Comparison of ENCODE assay signal across 1 cellular context in the genomic region with DNA sequence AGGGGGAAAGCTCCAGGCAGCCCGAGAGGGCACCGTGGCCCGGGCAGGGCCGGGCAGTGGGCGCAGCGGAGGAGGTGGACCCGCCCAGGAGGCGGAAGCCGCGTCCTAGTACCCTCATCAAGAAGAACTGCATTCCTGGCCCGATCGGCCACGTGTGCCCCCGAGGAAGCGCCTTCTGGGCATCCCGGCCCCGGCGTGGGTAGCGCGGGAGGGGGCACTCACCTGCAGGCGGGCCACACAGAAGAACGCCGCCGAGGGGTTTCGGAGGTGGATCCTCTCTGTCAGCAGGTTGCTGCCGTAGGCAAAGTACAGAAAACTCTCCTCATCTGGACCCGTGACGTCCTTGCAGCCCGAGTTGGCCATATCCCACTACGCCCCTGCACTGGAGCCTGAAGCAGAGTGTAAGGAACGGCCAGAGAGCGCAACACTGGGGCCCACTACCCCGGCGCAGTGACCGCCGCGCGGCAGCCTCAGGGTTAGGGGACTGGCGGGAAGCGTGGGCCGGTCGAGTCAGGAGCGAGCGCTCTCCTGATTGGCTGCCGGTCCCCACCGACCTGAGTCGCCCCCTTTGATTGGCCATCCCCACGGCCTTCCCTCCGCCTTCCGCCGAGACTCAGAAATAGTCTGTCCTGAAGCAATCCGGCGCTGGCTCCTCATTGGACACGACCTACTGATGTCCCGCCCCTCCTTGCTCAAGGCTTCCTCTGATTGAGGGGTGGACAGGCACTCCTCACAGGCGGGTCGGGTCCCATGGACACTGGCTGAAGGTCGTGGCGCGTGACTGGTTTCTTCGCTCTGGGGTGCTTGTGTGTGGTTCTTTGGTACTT.
A peak's percentile ranks its signal among the peaks of the same experiment; 100 is the strongest.
TF ChIP-seq lines count a peak whose summit lies in the region.

A gene with protein sequence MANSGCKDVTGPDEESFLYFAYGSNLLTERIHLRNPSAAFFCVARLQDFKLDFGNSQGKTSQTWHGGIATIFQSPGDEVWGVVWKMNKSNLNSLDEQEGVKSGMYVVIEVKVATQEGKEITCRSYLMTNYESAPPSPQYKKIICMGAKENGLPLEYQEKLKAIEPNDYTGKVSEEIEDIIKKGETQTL (minus strand): TSS at position 483 of the 827 bp plus-strand sequence. CDS start 120 bp downstream, at position 363.

TF ChIP-seq in K562, 482 proteins besides CTCF, POLR2A, EP300 and RAD21 (continued from another document and continues in another):
- TF ChIP-seq, protein P1, sequence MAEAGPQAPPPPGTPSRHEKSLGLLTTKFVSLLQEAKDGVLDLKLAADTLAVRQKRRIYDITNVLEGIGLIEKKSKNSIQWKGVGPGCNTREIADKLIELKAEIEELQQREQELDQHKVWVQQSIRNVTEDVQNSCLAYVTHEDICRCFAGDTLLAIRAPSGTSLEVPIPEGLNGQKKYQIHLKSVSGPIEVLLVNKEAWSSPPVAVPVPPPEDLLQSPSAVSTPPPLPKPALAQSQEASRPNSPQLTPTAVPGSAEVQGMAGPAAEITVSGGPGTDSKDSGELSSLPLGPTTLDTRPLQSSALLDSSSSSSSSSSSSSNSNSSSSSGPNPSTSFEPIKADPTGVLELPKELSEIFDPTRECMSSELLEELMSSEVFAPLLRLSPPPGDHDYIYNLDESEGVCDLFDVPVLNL (CRISPR knock-in tag; IDR thresholded peaks at IDR 0.05; ENCODE audit: low read depth) = no peak; the same call in 1 of the 2 replicates
- no peak for TF ChIP-seq RFX5 (IDR thresholded peaks at IDR 0.05; ENCODE audit: low read depth, low read length)
- TF ChIP-seq POU5F1 (IDR thresholded peaks at IDR 0.05; ENCODE audit: borderline replicate concordance, low read depth, low read length, partially characterized antibody) = no peak
- peak; percentile 43; the same call in 1 of the 2 replicates for TF ChIP-seq ZBTB1 (CRISPR knock-in tag; IDR thresholded peaks at IDR 0.05; ENCODE audit: borderline replicate concordance, low read depth)
- TF ChIP-seq, protein P2, sequence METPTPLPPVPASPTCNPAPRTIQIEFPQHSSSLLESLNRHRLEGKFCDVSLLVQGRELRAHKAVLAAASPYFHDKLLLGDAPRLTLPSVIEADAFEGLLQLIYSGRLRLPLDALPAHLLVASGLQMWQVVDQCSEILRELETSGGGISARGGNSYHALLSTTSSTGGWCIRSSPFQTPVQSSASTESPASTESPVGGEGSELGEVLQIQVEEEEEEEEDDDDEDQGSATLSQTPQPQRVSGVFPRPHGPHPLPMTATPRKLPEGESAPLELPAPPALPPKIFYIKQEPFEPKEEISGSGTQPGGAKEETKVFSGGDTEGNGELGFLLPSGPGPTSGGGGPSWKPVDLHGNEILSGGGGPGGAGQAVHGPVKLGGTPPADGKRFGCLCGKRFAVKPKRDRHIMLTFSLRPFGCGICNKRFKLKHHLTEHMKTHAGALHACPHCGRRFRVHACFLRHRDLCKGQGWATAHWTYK (CRISPR knock-in tag; IDR thresholded peaks at IDR 0.05) = no peak
- TF ChIP-seq RNF2 (IDR thresholded peaks at IDR 0.05) = peak; percentile 46; the same call in 1 of the 2 replicates
- no peak for TF ChIP-seq MCM5 (IDR thresholded peaks at IDR 0.05; ENCODE audit: low read depth)
- TF ChIP-seq PTBP1 (IDR thresholded peaks at IDR 0.05; ENCODE audit: low read depth, low read length) = no peak
- TF ChIP-seq NFIX (CRISPR knock-in tag; IDR thresholded peaks at IDR 0.05; ENCODE audit: low read depth) = no peak
- TF ChIP-seq, protein P3, sequence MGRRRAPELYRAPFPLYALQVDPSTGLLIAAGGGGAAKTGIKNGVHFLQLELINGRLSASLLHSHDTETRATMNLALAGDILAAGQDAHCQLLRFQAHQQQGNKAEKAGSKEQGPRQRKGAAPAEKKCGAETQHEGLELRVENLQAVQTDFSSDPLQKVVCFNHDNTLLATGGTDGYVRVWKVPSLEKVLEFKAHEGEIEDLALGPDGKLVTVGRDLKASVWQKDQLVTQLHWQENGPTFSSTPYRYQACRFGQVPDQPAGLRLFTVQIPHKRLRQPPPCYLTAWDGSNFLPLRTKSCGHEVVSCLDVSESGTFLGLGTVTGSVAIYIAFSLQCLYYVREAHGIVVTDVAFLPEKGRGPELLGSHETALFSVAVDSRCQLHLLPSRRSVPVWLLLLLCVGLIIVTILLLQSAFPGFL (CRISPR knock-in tag; IDR thresholded peaks at IDR 0.05) = no peak
- TF ChIP-seq, protein P4, sequence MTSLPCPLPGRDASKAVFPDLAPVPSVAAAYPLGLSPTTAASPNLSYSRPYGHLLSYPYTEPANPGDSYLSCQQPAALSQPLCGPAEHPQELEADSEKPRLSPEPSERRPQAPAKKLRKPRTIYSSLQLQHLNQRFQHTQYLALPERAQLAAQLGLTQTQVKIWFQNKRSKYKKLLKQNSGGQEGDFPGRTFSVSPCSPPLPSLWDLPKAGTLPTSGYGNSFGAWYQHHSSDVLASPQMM (CRISPR knock-in tag; IDR thresholded peaks at IDR 0.05) = no peak
- TF ChIP-seq ZNF165 (CRISPR knock-in tag; IDR thresholded peaks at IDR 0.05; ENCODE audit: borderline replicate concordance) = no peak
- TF ChIP-seq ZNF668 (CRISPR knock-in tag; IDR thresholded peaks at IDR 0.05) = no peak
- no peak for TF ChIP-seq ZFP1 (CRISPR knock-in tag; IDR thresholded peaks at IDR 0.05)
- no peak for TF ChIP-seq SLC30A9 (CRISPR knock-in tag; IDR thresholded peaks at IDR 0.05)
- TF ChIP-seq, protein P5, sequence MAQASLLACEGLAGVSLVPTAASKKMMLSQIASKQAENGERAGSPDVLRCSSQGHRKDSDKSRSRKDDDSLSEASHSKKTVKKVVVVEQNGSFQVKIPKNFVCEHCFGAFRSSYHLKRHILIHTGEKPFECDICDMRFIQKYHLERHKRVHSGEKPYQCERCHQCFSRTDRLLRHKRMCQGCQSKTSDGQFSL (CRISPR knock-in tag; IDR thresholded peaks at IDR 0.05) = no peak
- TF ChIP-seq, protein P5 (tag; IDR thresholded peaks at IDR 0.05) = no peak
- TF ChIP-seq CC2D1A (IDR thresholded peaks at IDR 0.05) = no peak
- TF ChIP-seq HNRNPH1 (optimal IDR thresholded peaks at IDR 0.05; ENCODE audit: low read depth, low read length) = no peak
- no peak for TF ChIP-seq GATA2 (CRISPR knock-in tag; IDR thresholded peaks at IDR 0.05)
- TF ChIP-seq, protein P6, sequence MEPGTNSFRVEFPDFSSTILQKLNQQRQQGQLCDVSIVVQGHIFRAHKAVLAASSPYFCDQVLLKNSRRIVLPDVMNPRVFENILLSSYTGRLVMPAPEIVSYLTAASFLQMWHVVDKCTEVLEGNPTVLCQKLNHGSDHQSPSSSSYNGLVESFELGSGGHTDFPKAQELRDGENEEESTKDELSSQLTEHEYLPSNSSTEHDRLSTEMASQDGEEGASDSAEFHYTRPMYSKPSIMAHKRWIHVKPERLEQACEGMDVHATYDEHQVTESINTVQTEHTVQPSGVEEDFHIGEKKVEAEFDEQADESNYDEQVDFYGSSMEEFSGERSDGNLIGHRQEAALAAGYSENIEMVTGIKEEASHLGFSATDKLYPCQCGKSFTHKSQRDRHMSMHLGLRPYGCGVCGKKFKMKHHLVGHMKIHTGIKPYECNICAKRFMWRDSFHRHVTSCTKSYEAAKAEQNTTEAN (CRISPR knock-in tag; IDR thresholded peaks at IDR 0.05) = no peak
- TF ChIP-seq MEF2D (tag; conservative IDR thresholded peaks at IDR 0.05; ENCODE audit: low read depth) = no peak
- no peak for TF ChIP-seq MAFG (tag; conservative IDR thresholded peaks at IDR 0.05)
- TF ChIP-seq, protein P7, sequence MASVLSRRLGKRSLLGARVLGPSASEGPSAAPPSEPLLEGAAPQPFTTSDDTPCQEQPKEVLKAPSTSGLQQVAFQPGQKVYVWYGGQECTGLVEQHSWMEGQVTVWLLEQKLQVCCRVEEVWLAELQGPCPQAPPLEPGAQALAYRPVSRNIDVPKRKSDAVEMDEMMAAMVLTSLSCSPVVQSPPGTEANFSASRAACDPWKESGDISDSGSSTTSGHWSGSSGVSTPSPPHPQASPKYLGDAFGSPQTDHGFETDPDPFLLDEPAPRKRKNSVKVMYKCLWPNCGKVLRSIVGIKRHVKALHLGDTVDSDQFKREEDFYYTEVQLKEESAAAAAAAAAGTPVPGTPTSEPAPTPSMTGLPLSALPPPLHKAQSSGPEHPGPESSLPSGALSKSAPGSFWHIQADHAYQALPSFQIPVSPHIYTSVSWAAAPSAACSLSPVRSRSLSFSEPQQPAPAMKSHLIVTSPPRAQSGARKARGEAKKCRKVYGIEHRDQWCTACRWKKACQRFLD (CRISPR knock-in tag; IDR thresholded peaks at IDR 0.05) = no peak
- TF ChIP-seq COPS2 (conservative IDR thresholded peaks at IDR 0.05) = no peak
- TF ChIP-seq, protein P8, sequence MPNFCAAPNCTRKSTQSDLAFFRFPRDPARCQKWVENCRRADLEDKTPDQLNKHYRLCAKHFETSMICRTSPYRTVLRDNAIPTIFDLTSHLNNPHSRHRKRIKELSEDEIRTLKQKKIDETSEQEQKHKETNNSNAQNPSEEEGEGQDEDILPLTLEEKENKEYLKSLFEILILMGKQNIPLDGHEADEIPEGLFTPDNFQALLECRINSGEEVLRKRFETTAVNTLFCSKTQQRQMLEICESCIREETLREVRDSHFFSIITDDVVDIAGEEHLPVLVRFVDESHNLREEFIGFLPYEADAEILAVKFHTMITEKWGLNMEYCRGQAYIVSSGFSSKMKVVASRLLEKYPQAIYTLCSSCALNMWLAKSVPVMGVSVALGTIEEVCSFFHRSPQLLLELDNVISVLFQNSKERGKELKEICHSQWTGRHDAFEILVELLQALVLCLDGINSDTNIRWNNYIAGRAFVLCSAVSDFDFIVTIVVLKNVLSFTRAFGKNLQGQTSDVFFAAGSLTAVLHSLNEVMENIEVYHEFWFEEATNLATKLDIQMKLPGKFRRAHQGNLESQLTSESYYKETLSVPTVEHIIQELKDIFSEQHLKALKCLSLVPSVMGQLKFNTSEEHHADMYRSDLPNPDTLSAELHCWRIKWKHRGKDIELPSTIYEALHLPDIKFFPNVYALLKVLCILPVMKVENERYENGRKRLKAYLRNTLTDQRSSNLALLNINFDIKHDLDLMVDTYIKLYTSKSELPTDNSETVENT (CRISPR knock-in tag; IDR thresholded peaks at IDR 0.05) = no peak
- peak; percentile 94 for TF ChIP-seq SUPT5H (IDR thresholded peaks at IDR 0.05)
- TF ChIP-seq SMAD1 (IDR thresholded peaks at IDR 0.05; ENCODE audit: low read depth, low read length, partially characterized antibody) = peak; percentile 44
- TF ChIP-seq, protein P9, sequence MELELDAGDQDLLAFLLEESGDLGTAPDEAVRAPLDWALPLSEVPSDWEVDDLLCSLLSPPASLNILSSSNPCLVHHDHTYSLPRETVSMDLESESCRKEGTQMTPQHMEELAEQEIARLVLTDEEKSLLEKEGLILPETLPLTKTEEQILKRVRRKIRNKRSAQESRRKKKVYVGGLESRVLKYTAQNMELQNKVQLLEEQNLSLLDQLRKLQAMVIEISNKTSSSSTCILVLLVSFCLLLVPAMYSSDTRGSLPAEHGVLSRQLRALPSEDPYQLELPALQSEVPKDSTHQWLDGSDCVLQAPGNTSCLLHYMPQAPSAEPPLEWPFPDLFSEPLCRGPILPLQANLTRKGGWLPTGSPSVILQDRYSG (tag; conservative IDR thresholded peaks at IDR 0.05; ENCODE audit: low read depth) = no peak
- TF ChIP-seq, protein P10, sequence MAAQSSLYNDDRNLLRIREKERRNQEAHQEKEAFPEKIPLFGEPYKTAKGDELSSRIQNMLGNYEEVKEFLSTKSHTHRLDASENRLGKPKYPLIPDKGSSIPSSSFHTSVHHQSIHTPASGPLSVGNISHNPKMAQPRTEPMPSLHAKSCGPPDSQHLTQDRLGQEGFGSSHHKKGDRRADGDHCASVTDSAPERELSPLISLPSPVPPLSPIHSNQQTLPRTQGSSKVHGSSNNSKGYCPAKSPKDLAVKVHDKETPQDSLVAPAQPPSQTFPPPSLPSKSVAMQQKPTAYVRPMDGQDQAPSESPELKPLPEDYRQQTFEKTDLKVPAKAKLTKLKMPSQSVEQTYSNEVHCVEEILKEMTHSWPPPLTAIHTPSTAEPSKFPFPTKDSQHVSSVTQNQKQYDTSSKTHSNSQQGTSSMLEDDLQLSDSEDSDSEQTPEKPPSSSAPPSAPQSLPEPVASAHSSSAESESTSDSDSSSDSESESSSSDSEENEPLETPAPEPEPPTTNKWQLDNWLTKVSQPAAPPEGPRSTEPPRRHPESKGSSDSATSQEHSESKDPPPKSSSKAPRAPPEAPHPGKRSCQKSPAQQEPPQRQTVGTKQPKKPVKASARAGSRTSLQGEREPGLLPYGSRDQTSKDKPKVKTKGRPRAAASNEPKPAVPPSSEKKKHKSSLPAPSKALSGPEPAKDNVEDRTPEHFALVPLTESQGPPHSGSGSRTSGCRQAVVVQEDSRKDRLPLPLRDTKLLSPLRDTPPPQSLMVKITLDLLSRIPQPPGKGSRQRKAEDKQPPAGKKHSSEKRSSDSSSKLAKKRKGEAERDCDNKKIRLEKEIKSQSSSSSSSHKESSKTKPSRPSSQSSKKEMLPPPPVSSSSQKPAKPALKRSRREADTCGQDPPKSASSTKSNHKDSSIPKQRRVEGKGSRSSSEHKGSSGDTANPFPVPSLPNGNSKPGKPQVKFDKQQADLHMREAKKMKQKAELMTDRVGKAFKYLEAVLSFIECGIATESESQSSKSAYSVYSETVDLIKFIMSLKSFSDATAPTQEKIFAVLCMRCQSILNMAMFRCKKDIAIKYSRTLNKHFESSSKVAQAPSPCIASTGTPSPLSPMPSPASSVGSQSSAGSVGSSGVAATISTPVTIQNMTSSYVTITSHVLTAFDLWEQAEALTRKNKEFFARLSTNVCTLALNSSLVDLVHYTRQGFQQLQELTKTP (IDR thresholded peaks at IDR 0.05; ENCODE audit: low read depth in 1 of 2, partially characterized antibody in 2 of 2) = no peak
- TF ChIP-seq GTF2A2 (tag; IDR thresholded peaks at IDR 0.05) = no peak
- no peak for TF ChIP-seq DPF2 (IDR thresholded peaks at IDR 0.05)
- TF ChIP-seq CREB1 (IDR thresholded peaks at IDR 0.05) = peak; percentile 41; the same call in 1 of the 2 replicates
- peak; percentile 61 for TF ChIP-seq CREB1 (CRISPR knock-in tag; IDR thresholded peaks at IDR 0.05)
- TF ChIP-seq TAF7 (tag; IDR thresholded peaks at IDR 0.05) = 0 out of 2 replicates have a peak, but pooled peaks have one; percentile 10
- TF ChIP-seq NUFIP1 (IDR thresholded peaks at IDR 0.05; ENCODE audit: partially characterized antibody) = no peak
- no peak for TF ChIP-seq ZC3H8 (IDR thresholded peaks at IDR 0.05)
- TF ChIP-seq CREM (IDR thresholded peaks at IDR 0.05; ENCODE audit: low read depth) = peak; percentile 73
- TF ChIP-seq XRCC4 (IDR thresholded peaks at IDR 0.05; ENCODE audit: extremely low read depth, insufficient read depth, insufficient read length) = no peak
- TF ChIP-seq ELF2 (CRISPR knock-in tag; IDR thresholded peaks at IDR 0.05) = no peak
- peak; percentile 96 for TF ChIP-seq EGR1 (conservative IDR thresholded peaks at IDR 0.05)
